In genomic region chr3:143243686-143244085, GRCh38 we compare ENCODE assay signal across 35 cellular contexts.
"Had no signal": no experiment of that assay in that cellular context is flagged by ENCODE, and none has a peak within 500 bp of the region (broad histone marks: within the 10 kb centered on the region; RNA-seq: fewer than 3 reads in every experiment).

No MANE protein-coding gene starts in this region.

- H3K9me3 Mint-ChIP-seq: activated B cell treated with CpG ODN at 0.5 μM for 24 hours; activated CD4-positive, alpha-beta memory T cell treated with anti-CD3 and anti-CD28 coated beads for 36 hours; activated CD8-positive, alpha-beta T cell treated with anti-CD3 and anti-CD28 coated beads for 36 hours; activated T-cell treated with anti-CD3 and anti-CD28 coated beads, Interleukin-2, amount 50 U/mL, for 4 hours; T-helper 1 cell treated with Interleukin-12 subunit alpha and Interleukin-12 subunit beta and Interleukin-4 antibody, amounts not matched to agents 30 μg/mL and 1 μg/mL, for 36 hours had no signal

- ATAC-seq: activated CD8-positive, alpha-beta T cell treated with anti-CD3 and anti-CD28 coated beads for 36 hours; activated naive CD4-positive, alpha-beta T cell treated with anti-CD3 and anti-CD28 coated beads, Interleukin-2, amount 50 U/mL, for 72 hours; activated T-cell treated with anti-CD3 and anti-CD28 coated beads, Interleukin-2, amount 50 U/mL, for 4 hours; activated T-cell treated with anti-CD3 and anti-CD28 coated beads, Interleukin-2, amount 50 U/mL, for 72 hours; activated T-helper 17 cell treated with anti-CD3 and anti-CD28 coated beads, Interleukin-2, amount 50 U/mL, for 72 hours; body of pancreas had no signal

- H3K27ac ChIP-seq: adrenal gland, body of pancreas, brain microvascular endothelial cell, breast epithelium had no signal

- H3K9me3 ChIP-seq: adrenal gland, body of pancreas, breast epithelium had no signal

- H3K4me1 Mint-ChIP-seq: activated B cell treated with CpG ODN at 0.5 μM for 24 hours; activated CD4-positive, alpha-beta T cell treated with anti-CD3 and anti-CD28 coated beads, Interleukin-2, amount 10 ng/mL, durations not matched to agents 24 days and 14 days; activated T-helper 17 cell treated with anti-CD3 and anti-CD28 coated beads, Interleukin-2, amount 50 U/mL, for 72 hours had no signal

- H3K27ac Mint-ChIP-seq: activated B cell treated with CpG ODN at 0.5 μM for 24 hours; activated CD4-positive, alpha-beta memory T cell treated with anti-CD3 and anti-CD28 coated beads for 36 hours; activated CD4-positive, alpha-beta T cell treated with anti-CD3 and anti-CD28 coated beads, Interleukin-2, amount 10 ng/mL, durations not matched to agents 24 days and 14 days; activated CD8-positive, alpha-beta T cell treated with anti-CD3 and anti-CD28 coated beads for 36 hours; activated naive CD4-positive, alpha-beta T cell treated with anti-CD3 and anti-CD28 coated beads for 36 hours; activated naive CD4-positive, alpha-beta T cell treated with anti-CD3 and anti-CD28 coated beads, Interleukin-2, amount 50 U/mL, for 72 hours; activated naive CD8-positive, alpha-beta T cell treated with anti-CD3 and anti-CD28 coated beads for 36 hours; activated T-cell treated with anti-CD3 and anti-CD28 coated beads, Interleukin-2, amount 50 U/mL, for 72 hours; activated T-helper 1 cell treated with anti-CD3 and anti-CD28 coated beads, Interleukin-12 subunit alpha, Interleukin-12 subunit beta, Interleukin-2, Interleukin-4 antibody, amounts not matched to agents 30 ng/mL and 10 ng/mL and 1 ng/mL, durations not matched to agents 14 hours and 24 hours and 36 hours; activated T-helper 17 cell treated with anti-CD3 and anti-CD28 coated beads, Interleukin-2, amount 50 U/mL, for 72 hours; T-helper 1 cell treated with Interleukin-12 subunit alpha and Interleukin-12 subunit beta and Interleukin-4 antibody, amounts not matched to agents 30 μg/mL and 1 μg/mL, for 36 hours; T-helper 2 cell treated with Interferon-gamma antibody and Interleukin-4, amounts not matched to agents 5 μg/mL and 100 μg/mL, for 36 hours had no signal

- DNase-seq: activated B cell treated with CpG ODN at 0.5 μM for 24 hours; activated CD4-positive, alpha-beta memory T cell treated with anti-CD3 and anti-CD28 coated beads for 36 hours; activated CD4-positive, alpha-beta T cell treated with anti-CD3 and anti-CD28 coated beads for 4 hours; activated CD4-positive, alpha-beta T cell treated with anti-CD3 and anti-CD28 coated beads, Interleukin-2, amount 10 ng/mL, durations not matched to agents 24 days and 14 days; activated CD4-positive, alpha-beta T cell treated with anti-CD3 and anti-CD28 coated beads, Interleukin-2, amount 50 U/mL, for 1 hour; activated CD4-positive, alpha-beta T cell treated with anti-CD3 and anti-CD28 coated beads, Interleukin-2, amount 50 U/mL, for 4 hours; activated CD4-positive, CD25-positive, alpha-beta regulatory T cell treated with anti-CD3 and anti-CD28 coated beads, Interleukin-2, amount 50 U/mL, for 72 hours; activated CD8-positive, alpha-beta memory T cell treated with anti-CD3 and anti-CD28 coated beads, Interleukin-2, amount 50 U/mL, for 4 hours; activated CD8-positive, alpha-beta T cell treated with anti-CD3 and anti-CD28 coated beads for 36 hours; activated effector memory CD4-positive, alpha-beta T cell treated with anti-CD3 and anti-CD28 coated beads, Interleukin-2, amount 50 U/mL, for 16 hours; activated gamma-delta T cell treated with Interleukin-2 at 50 U/mL for 16 hours; activated naive CD4-positive, alpha-beta T cell; activated naive CD4-positive, alpha-beta T cell treated with anti-CD3 and anti-CD28 coated beads for 36 hours; activated naive CD4-positive, alpha-beta T cell treated with anti-CD3 and anti-CD28 coated beads, Interleukin-2, amount 50 U/mL, for 16 hours; activated naive CD8-positive, alpha-beta T cell treated with anti-CD3 and anti-CD28 coated beads for 36 hours; activated T-cell treated with anti-CD3 and anti-CD28 coated beads for 4 hours; activated T-cell treated with anti-CD3 and anti-CD28 coated beads, Interleukin-2, amount 50 U/mL, for 1 hour; activated T-cell treated with anti-CD3 and anti-CD28 coated beads, Interleukin-2, amount 50 U/mL, for 4 hours; activated T-cell treated with anti-CD3 and anti-CD28 coated beads, Interleukin-2, amount 50 U/mL, for 72 hours; adrenal gland; amniotic stem cell; aorta; body of pancreas; brain microvascular endothelial cell; caudate nucleus; SW 1271; T-helper 1 cell; T-helper 2 cell; T-helper 9 cell had no signal

- H3K36me3 Mint-ChIP-seq: activated CD4-positive, alpha-beta memory T cell treated with anti-CD3 and anti-CD28 coated beads for 36 hours; activated naive CD8-positive, alpha-beta T cell treated with anti-CD3 and anti-CD28 coated beads for 36 hours had no signal

- H3K36me3 ChIP-seq: adrenal gland, brain microvascular endothelial cell, breast epithelium had no signal

- H3K4me3 Mint-ChIP-seq: activated B cell treated with CpG ODN at 0.5 μM for 24 hours; activated CD4-positive, alpha-beta memory T cell treated with anti-CD3 and anti-CD28 coated beads for 36 hours; activated CD4-positive, alpha-beta T cell treated with anti-CD3 and anti-CD28 coated beads, Interleukin-2, amount 10 ng/mL, durations not matched to agents 24 days and 14 days; activated CD8-positive, alpha-beta T cell treated with anti-CD3 and anti-CD28 coated beads for 36 hours; activated naive CD4-positive, alpha-beta T cell treated with anti-CD3 and anti-CD28 coated beads for 36 hours; activated naive CD8-positive, alpha-beta T cell treated with anti-CD3 and anti-CD28 coated beads for 36 hours; activated T-cell treated with anti-CD3 and anti-CD28 coated beads, Interleukin-2, amount 50 U/mL, for 4 hours; activated T-cell treated with anti-CD3 and anti-CD28 coated beads, Interleukin-2, amount 50 U/mL, for 72 hours; activated T-helper 1 cell treated with anti-CD3 and anti-CD28 coated beads, Interleukin-12 subunit alpha, Interleukin-12 subunit beta, Interleukin-2, Interleukin-4 antibody, amounts not matched to agents 30 ng/mL and 10 ng/mL and 1 ng/mL, durations not matched to agents 14 hours and 24 hours and 36 hours; activated T-helper 17 cell treated with anti-CD3 and anti-CD28 coated beads, Interleukin-2, amount 50 U/mL, for 72 hours; T-helper 1 cell treated with Interleukin-12 subunit alpha and Interleukin-12 subunit beta and Interleukin-4 antibody, amounts not matched to agents 30 μg/mL and 1 μg/mL, for 36 hours; T-helper 2 cell treated with Interferon-gamma antibody and Interleukin-4, amounts not matched to agents 5 μg/mL and 100 μg/mL, for 36 hours had no signal

- H3K4me1 ChIP-seq: adrenal gland, body of pancreas, breast epithelium had no signal

- H3K27me3 Mint-ChIP-seq: activated B cell treated with CpG ODN at 0.5 μM for 24 hours; activated CD4-positive, alpha-beta memory T cell treated with anti-CD3 and anti-CD28 coated beads for 36 hours; activated CD4-positive, alpha-beta T cell treated with anti-CD3 and anti-CD28 coated beads, Interleukin-2, amount 10 ng/mL, durations not matched to agents 24 days and 14 days; activated CD8-positive, alpha-beta T cell treated with anti-CD3 and anti-CD28 coated beads for 36 hours; activated naive CD8-positive, alpha-beta T cell treated with anti-CD3 and anti-CD28 coated beads for 36 hours; activated T-helper 17 cell treated with anti-CD3 and anti-CD28 coated beads, Interleukin-2, amount 50 U/mL, for 72 hours had no signal

- H3K27me3 ChIP-seq: adrenal gland, body of pancreas, brain microvascular endothelial cell, breast epithelium had no signal

- H3K4me3 ChIP-seq: adrenal gland, body of pancreas, breast epithelium had no signal
